ENCODE assay signal across 2 cellular contexts in genomic region chr20:33645072-33645358, GRCh38.
A peak's percentile ranks its signal among the peaks of the same experiment; 100 is the strongest.
TF ChIP-seq lines count a peak whose summit lies in the region.

No MANE protein-coding gene starts in this region.

TF ChIP-seq in HEK293, 187 proteins besides CTCF, POLR2A, EP300 and RAD21:
- TF ChIP-seq ZNF266 (tag by site-specific recombination; IDR thresholded peaks at IDR 0.05; ENCODE audit: low read depth) = no peak
- peak; percentile 66 for TF ChIP-seq SCRT2 (tag by site-specific recombination; IDR thresholded peaks at IDR 0.05)
- TF ChIP-seq HOXC10 (CRISPR knock-in tag; IDR thresholded peaks at IDR 0.05) = no peak
- TF ChIP-seq ZIC2 (tag by site-specific recombination; IDR thresholded peaks at IDR 0.05) = peak; percentile 72
- TF ChIP-seq ZBTB17 (tag by site-specific recombination; IDR thresholded peaks at IDR 0.05) = 0 out of 2 replicates have a peak, but pooled peaks have one; percentile 17
- no peak for TF ChIP-seq AEBP2 (tag by site-specific recombination; IDR thresholded peaks at IDR 0.05; ENCODE audit: borderline replicate concordance)
- no peak for TF ChIP-seq ZBTB11 (tag by site-specific recombination; conservative IDR thresholded peaks at IDR 0.05; ENCODE audit: low read depth)
- peak; percentile 33; the same call in 1 of the 2 replicates for TF ChIP-seq OSR2 (tag by site-specific recombination; IDR thresholded peaks at IDR 0.05)
- no peak for TF ChIP-seq ZNF518A (tag by site-specific recombination; conservative IDR thresholded peaks at IDR 0.05; ENCODE audit: low read depth)
- TF ChIP-seq ZNF133 (tag by site-specific recombination; IDR thresholded peaks at IDR 0.05) = no peak
- no peak for TF ChIP-seq FEZF1 (tag by site-specific recombination; IDR thresholded peaks at IDR 0.05)
- TF ChIP-seq ZNF76 (tag by site-specific recombination; IDR thresholded peaks at IDR 0.05; ENCODE audit: borderline replicate concordance, low read depth) = no peak

TF ChIP-seq in K562, 482 proteins besides CTCF, POLR2A, EP300 and RAD21:
- no peak for TF ChIP-seq KAT2B (IDR thresholded peaks at IDR 0.05; ENCODE audit: low read depth, low read length)
TF ChIP-seq in K562: peak in this region for 0.
